In genomic region chr7:80488406-80488805, GRCh38 we compare ENCODE assay signal across 21 cellular contexts. TPM values are rescaled to one million over a fixed set of nuclear protein-coding genes. Genes with fewer than 3 reads are reported as not detected.
"Had no signal": no experiment of that assay in that cellular context is flagged by ENCODE, and none has a peak within 500 bp of the region (broad histone marks: within the 10 kb centered on the region; RNA-seq: fewer than 3 reads in every experiment).

No MANE protein-coding gene starts in this region.

- H3K27me3 ChIP-seq: ascending aorta, cardiac muscle cell, sigmoid colon had no signal

- H3K4me3 ChIP-seq: ascending aorta, cardiac muscle cell, mucosa of descending colon, prostate gland, sigmoid colon had no signal

- H3K27ac ChIP-seq: ascending aorta, cardiac muscle cell, prostate gland, sigmoid colon, VCaP had no signal

- ATAC-seq: activated CD8-positive, alpha-beta T cell treated with anti-CD3 and anti-CD28 coated beads for 36 hours; activated T-cell treated with anti-CD3 and anti-CD28 coated beads, Interleukin-2, amount 50 U/mL, for 72 hours; left colon; mucosa of descending colon; naive thymus-derived CD8-positive, alpha-beta T cell had no signal

- H3K9me3 ChIP-seq: ascending aorta, mucosa of descending colon, prostate gland, sigmoid colon had no signal

- H3K4me1 ChIP-seq: ascending aorta, prostate gland, sigmoid colon had no signal

- H3K36me3 ChIP-seq: ascending aorta, cardiac muscle cell, prostate gland, sigmoid colon had no signal

- DNase-seq: activated CD8-positive, alpha-beta memory T cell treated with anti-CD3 and anti-CD28 coated beads, Interleukin-2, amount 50 U/mL, for 4 hours; activated CD8-positive, alpha-beta T cell treated with anti-CD3 and anti-CD28 coated beads for 36 hours; activated naive CD8-positive, alpha-beta T cell treated with anti-CD3 and anti-CD28 coated beads, Interleukin-2, amount 10 ng/mL, durations not matched to agents 7 days and 5 days; activated T-cell treated with anti-CD3 and anti-CD28 coated beads, Interleukin-2, amount 50 U/mL, for 72 hours; hypothalamus; immature natural killer cell; left colon; mucosa of descending colon; naive thymus-derived CD8-positive, alpha-beta T cell; nucleus accumbens; sigmoid colon; stimulated activated CD4-positive, alpha-beta T cell treated with anti-CD3 and anti-CD28 coated beads, Interleukin-2, amount 100 ng/mL, for 48 hours; stimulated activated naive CD4-positive, alpha-beta T cell treated with Interleukin-2 at 50 U/mL for 16 hours had no signal

RNA-seq across cellular contexts. Expression of gene GNAT3, which starts 23.5 kb away (rescaled TPM):
- total RNA-seq: activated CD8-positive, alpha-beta T cell treated with anti-CD3 and anti-CD28 coated beads for 36 hours; activated naive CD8-positive, alpha-beta T cell treated with anti-CD3 and anti-CD28 coated beads, Interleukin-2, amount 10 ng/mL, durations not matched to agents 7 days and 5 days; activated T-cell treated with anti-CD3 and anti-CD28 coated beads, Interleukin-2, amount 50 U/mL, for 72 hours; ascending aorta; cardiac muscle cell; fibroblast of villous mesenchyme; left colon; lung microvascular endothelial cell; mucosa of descending colon; naive thymus-derived CD8-positive, alpha-beta T cell; prostate gland; sigmoid colon; temporal lobe; urinary bladder had no signal
- polyA plus RNA-seq: cardiac muscle cell; immature natural killer cell; naive thymus-derived CD8-positive, alpha-beta T cell; sigmoid colon; urinary bladder had no signal
